1 cellular context compared by ENCODE assay signal in the genomic region with DNA sequence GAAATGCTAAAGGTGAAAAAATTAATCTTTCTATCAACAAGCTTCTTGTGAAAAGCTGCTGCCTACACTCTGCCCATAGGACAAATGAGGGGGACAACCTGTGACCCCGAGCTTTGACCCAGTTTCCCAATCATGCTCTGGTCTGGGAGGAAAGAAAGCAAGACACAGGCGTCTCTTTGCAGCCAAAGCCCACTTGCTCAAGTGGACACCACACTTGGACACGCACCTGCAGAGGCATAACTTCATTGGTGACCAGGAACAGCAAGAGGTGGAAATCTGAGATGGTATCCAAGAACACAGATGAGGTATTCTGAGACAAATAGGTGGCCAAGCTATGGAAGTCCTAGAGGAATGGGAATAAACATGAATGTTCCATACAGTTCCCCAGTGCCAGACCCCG.
TF ChIP-seq lines count a peak whose summit lies in the region.

No MANE protein-coding gene starts in this region.

TF ChIP-seq in IMR-90, 13 proteins besides CTCF, POLR2A, EP300 and RAD21 (continued from another document):
- TF ChIP-seq, protein P1, sequence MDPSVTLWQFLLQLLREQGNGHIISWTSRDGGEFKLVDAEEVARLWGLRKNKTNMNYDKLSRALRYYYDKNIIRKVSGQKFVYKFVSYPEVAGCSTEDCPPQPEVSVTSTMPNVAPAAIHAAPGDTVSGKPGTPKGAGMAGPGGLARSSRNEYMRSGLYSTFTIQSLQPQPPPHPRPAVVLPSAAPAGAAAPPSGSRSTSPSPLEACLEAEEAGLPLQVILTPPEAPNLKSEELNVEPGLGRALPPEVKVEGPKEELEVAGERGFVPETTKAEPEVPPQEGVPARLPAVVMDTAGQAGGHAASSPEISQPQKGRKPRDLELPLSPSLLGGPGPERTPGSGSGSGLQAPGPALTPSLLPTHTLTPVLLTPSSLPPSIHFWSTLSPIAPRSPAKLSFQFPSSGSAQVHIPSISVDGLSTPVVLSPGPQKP (IDR thresholded peaks at IDR 0.05; ENCODE audit: borderline replicate concordance, low read depth, low read length) = no peak
- TF ChIP-seq MAFK (IDR thresholded peaks at IDR 0.05; ENCODE audit: low read depth, low read length) (no peak), RCOR1 (IDR thresholded peaks at IDR 0.05; ENCODE audit: insufficient replicate concordance, low read length) (no peak), FOS (IDR thresholded peaks at IDR 0.05; ENCODE audit: low read depth, low read length) (no peak), SMC3 (IDR thresholded peaks at IDR 0.05; ENCODE audit: low read depth, low read length) (no peak), NFE2L2 (IDR thresholded peaks at IDR 0.05; ENCODE audit: low read depth, low read length) (no peak)
TF ChIP-seq in IMR-90: peak in this region for 0.
